11 cellular contexts compared by ENCODE assay signal in genomic region chr4:98289375-98289774, GRCh38. TPM values are rescaled to one million over a fixed set of nuclear protein-coding genes. Genes with fewer than 3 reads are reported as not detected.
DNase-seq lines count a peak whose midpoint lies in the region; ATAC-seq and TF ChIP-seq lines count a peak whose summit lies in the region.
"Had no signal": no experiment of that assay in that cellular context is flagged by ENCODE, and none has a peak within 500 bp of the region (broad histone marks: within the 10 kb centered on the region; RNA-seq: fewer than 3 reads in every experiment).

No MANE protein-coding gene starts in this region.

- H3K9ac ChIP-seq in MM.1S (ENCODE audit: low read length) (peak overlapping the region; percentile 45; the same call in 1 of the 2 replicates), colonic mucosa (ENCODE audit: low read depth in 2 of 2, low read length in 2 of 2) (no peak overlapping the region)

- DNase-seq in MM.1S: peak; percentile 40
- no peak for DNase-seq in natural killer cell
- no peak for DNase-seq in NCI-H82 (lab: John Stamatoyannopoulos, UW)
- DNase-seq in cerebellar cortex (ENCODE audit: low spot score): no peak
- no peak for DNase-seq in colonic mucosa
- DNase-seq in D341Med (ENCODE audit: low spot score): no peak
- DNase-seq: left lung; NCI-H2029 treated with DMSO at 0.1 percent for 48 hours; stimulated activated CD4-positive, alpha-beta T cell treated with anti-CD3 and anti-CD28 coated beads, Interleukin-2, amount 100 ng/mL, for 24 hours had no signal

- H3K9me2 ChIP-seq in MM.1S (replicated peaks; ENCODE audit: insufficient read depth, low read length): no peaks in the 10 kb centered on the region

- H3K4me1 ChIP-seq in MM.1S (ENCODE audit: low read length) (peaks cover 25% of the 10 kb centered on the region), colonic mucosa (no peaks in the 10 kb centered on the region)

- H3K4me1 Mint-ChIP-seq in natural killer cell: peaks cover 44 to 47% of the 10 kb centered on the region in 2 donors

- peak overlapping the region; percentile 83 for H3K4me2 ChIP-seq in MM.1S (ENCODE audit: low read depth, low read length)

- H4K20me1 ChIP-seq in MM.1S (ENCODE audit: insufficient read depth, low read length): no peaks in the 10 kb centered on the region

- H3K79me2 ChIP-seq in MM.1S (ENCODE audit: low read length): peaks cover 80% of the 10 kb centered on the region

- H3K4me3 ChIP-seq in MM.1S (ENCODE audit: low read length) (peak overlapping the region; percentile 56), colonic mucosa (no peak overlapping the region)
- H3K4me3 ChIP-seq: left lung had no signal

- no peaks in the 10 kb centered on the region for H3K36me3 ChIP-seq in MM.1S (replicated peaks; ENCODE audit: insufficient read depth, low read length)
- H3K36me3 ChIP-seq in colonic mucosa: no peaks in the 10 kb centered on the region

- H3K9me3 ChIP-seq in MM.1S (replicated peaks; ENCODE audit: insufficient read depth, low read length): no peaks in the 10 kb centered on the region
- H3K9me3 ChIP-seq in colonic mucosa: no peaks in the 10 kb centered on the region
- H3K9me3 ChIP-seq: left lung had no signal

- no peaks in the 10 kb centered on the region for H3K27me3 ChIP-seq in MM.1S (replicated peaks; ENCODE audit: insufficient read depth, low read length)
- H3K27me3 ChIP-seq in colonic mucosa: no peaks in the 10 kb centered on the region
- H3K27me3 ChIP-seq: left lung had no signal

- intact Hi-C loops in natural killer cell (cut with micrococcal nuclease): no loop called here
- intact Hi-C loops in colonic mucosa (cut with DNase I): no loop called here

- H3K4me3 Mint-ChIP-seq in natural killer cell: peak overlapping the region; percentile 60

- H3K27ac ChIP-seq in MM.1S (ENCODE audit: low read length): peak overlapping the region; percentile 83
- no peak overlapping the region for H3K27ac ChIP-seq in colonic mucosa
- H3K27ac ChIP-seq: left lung had no signal

- H3K27me3 Mint-ChIP-seq in natural killer cell (ENCODE audit: low read depth in 2 of 2): no peaks in the 10 kb centered on the region

- H2AFZ ChIP-seq in MM.1S (ENCODE audit: low read length): no peak overlapping the region

- H3K36me3 Mint-ChIP-seq in natural killer cell: no peaks in the 10 kb centered on the region

- peaks cover 18% of the 10 kb centered on the region for H3F3A ChIP-seq in MM.1S (ENCODE audit: insufficient read depth, low read length)

- no peaks in the 10 kb centered on the region for H3K9me3 Mint-ChIP-seq in natural killer cell

- H3K27ac Mint-ChIP-seq in natural killer cell: peak overlapping the region; percentile 17 to 82

- TF ChIP-seq CTCF in MM.1S (IDR thresholded peaks at IDR 0.05; ENCODE audit: low read length) (no peak), natural killer cell (IDR thresholded peaks at IDR 0.05) (no peak), colonic mucosa (IDR thresholded peaks at IDR 0.05) (no peak)

- ATAC-seq in GM19025 (IDR thresholded peaks at IDR 0.05; ENCODE audit: low read depth, unreplicated experiment) (peak; percentile 62), HG02759 (IDR thresholded peaks at IDR 0.05; ENCODE audit: unreplicated experiment) (peak; percentile 54), natural killer cell (peak in 1 of 3 donors; percentile 38)
- ATAC-seq: left lung had no signal

RNA-seq across cellular contexts. Expression of gene RAP1GDS1, which starts 28.2 kb away (rescaled TPM):
- total RNA-seq in natural killer cell (10 to 100 TPM; 58.5 to 60.0 (median 59.7) TPM), colonic mucosa (10 to 100 TPM; 38.4 to 42.3 TPM)
